In genomic region chr11:130003717-130004001, GRCh38 we compare ENCODE assay signal across 8 cellular contexts. TPM values are rescaled to one million over a fixed set of nuclear protein-coding genes. Genes with fewer than 3 reads are reported as not detected.
DNase-seq lines count a peak whose midpoint lies in the region; ATAC-seq and TF ChIP-seq lines count a peak whose summit lies in the region.

No MANE protein-coding gene starts in this region.

- H3K9me3 ChIP-seq in HEK293 (ENCODE audit: control insufficient read depth, insufficient read depth, low read depth, low read length) (no peaks in the 10 kb centered on the region), thyroid gland (no peaks in the 10 kb centered on the region)

- CTCF ChIA-PET in BJ (lab: Yijun Ruan, JAX) = interaction anchor here (0.7 to 1.7 kb wide), 4 partner anchors 10 to 129 kb away, joined by 3 to 6 read pairs (median 3); no protein-coding TSS in a partner anchor
- CTCF ChIA-PET in HEK293 (lab: Yijun Ruan, JAX) = interaction anchor here (0.6 to 1.4 kb wide), 6 partner anchors 9 to 128 kb away, joined by 3 to 7 read pairs (median 3); no protein-coding TSS in a partner anchor

- POLR2A ChIA-PET in BJ (lab: Charles Lee) (interaction anchor here (0.5 to 0.8 kb wide), 3 partner anchors 26 to 68 kb away, joined by 3 to 15 read pairs (median 3); no protein-coding TSS in a partner anchor), HEK293 (lab: Yijun Ruan, JAX) (interaction anchor here (1.2 to 3.8 kb wide), 7 partner anchors 13 to 129 kb away, joined by 5 to 41 read pairs (median 13); partner anchors contain the start of gene APLP2)

- intact Hi-C loops in thyroid gland (cut with DNase I) = loop anchor here (5.0 kb wide), 1 partner anchor 64 kb away; the partner anchor contains the start of gene APLP2

- peak in 1 of 2 donors; percentile 56 for TF ChIP-seq POLR2A in thyroid gland (IDR thresholded peaks at IDR 0.05)

- TF ChIP-seq CTCF in BJ (IDR thresholded peaks at IDR 0.05; ENCODE audit: insufficient read depth, low read depth, low read length) (no peak), HEK293 (tag by site-specific recombination; IDR thresholded peaks at IDR 0.05) (no peak), kidney epithelial cell (IDR thresholded peaks at IDR 0.05; ENCODE audit: insufficient read depth, low read length, poor library complexity, severe bottlenecking) (no peak), thyroid gland (IDR thresholded peaks at IDR 0.05) (peak in 1 of 6 experiments; percentile 8)

- peak overlapping the region; percentile 81 for H3K4me3 Mint-ChIP-seq in activated T-helper 17 cell treated with anti-CD3 and anti-CD28 coated beads, Interleukin-2, amount 50 U/mL, for 72 hours

- H3K27ac Mint-ChIP-seq in activated T-helper 17 cell treated with anti-CD3 and anti-CD28 coated beads, Interleukin-2, amount 50 U/mL, for 72 hours = peak overlapping the region; percentile 100

- H3K4me1 ChIP-seq in HEK293 (ENCODE audit: control insufficient read depth, insufficient read depth, low read length) (no peaks in the 10 kb centered on the region), thyroid gland (peaks cover 13 to 16% of the 10 kb centered on the region in 2 donors)

- no peak for ATAC-seq in activated T-helper 17 cell treated with anti-CD3 and anti-CD28 coated beads, Interleukin-2, amount 50 U/mL, for 72 hours (replicated peaks)
- no peak for ATAC-seq in GM18519 (IDR thresholded peaks at IDR 0.05; ENCODE audit: low FRiP score, unreplicated experiment)

- H3K27me3 ChIP-seq in BJ (ENCODE audit: control insufficient read depth, insufficient read depth, low read length) = no peaks in the 10 kb centered on the region
- no peaks in the 10 kb centered on the region for H3K27me3 ChIP-seq in kidney epithelial cell (ENCODE audit: control insufficient read depth, insufficient read depth, low read length)
- no peaks in the 10 kb centered on the region for H3K27me3 ChIP-seq in thyroid gland

- DNase-seq in BJ (ENCODE audit: low read depth) (no peak), kidney epithelial cell (ENCODE audit: low read depth) (no peak), thyroid gland (peak in 1 of 2 donors; percentile 71), amniotic stem cell (lab: John Stamatoyannopoulos, UW) (no peak), NCI-H226 (no peak)

- H3K36me3 Mint-ChIP-seq in activated T-helper 17 cell treated with anti-CD3 and anti-CD28 coated beads, Interleukin-2, amount 50 U/mL, for 72 hours (ENCODE audit: low read depth) = peaks cover 13% of the 10 kb centered on the region

- 14 to 15% methylated on average over 8 of the region's 8 CpGs for WGBS in thyroid gland, 2 donors

- peak overlapping the region; percentile 97 for H3K27ac ChIP-seq in HEK293 (ENCODE audit: extremely low read depth, low read depth, low read length)
- peak overlapping the region; percentile 99 to 100 (median 99) for H3K27ac ChIP-seq in thyroid gland

- no peaks in the 10 kb centered on the region for H3K9me3 Mint-ChIP-seq in activated T-helper 17 cell treated with anti-CD3 and anti-CD28 coated beads, Interleukin-2, amount 50 U/mL, for 72 hours

- no peaks in the 10 kb centered on the region for H3K27me3 Mint-ChIP-seq in activated T-helper 17 cell treated with anti-CD3 and anti-CD28 coated beads, Interleukin-2, amount 50 U/mL, for 72 hours

- H3K4me1 Mint-ChIP-seq in activated T-helper 17 cell treated with anti-CD3 and anti-CD28 coated beads, Interleukin-2, amount 50 U/mL, for 72 hours = peaks cover 14% of the 10 kb centered on the region

- H3K4me3 ChIP-seq in BJ (ENCODE audit: low read depth, low read length) = peak overlapping the region; percentile 71
- H3K4me3 ChIP-seq in HEK293 (ENCODE audit: low read depth, low read length) = peak overlapping the region; percentile 80
- peak overlapping the region; percentile 57 for H3K4me3 ChIP-seq in kidney epithelial cell (ENCODE audit: low read depth, low read length)
- peak overlapping the region; percentile 28 to 76 (median 70) for H3K4me3 ChIP-seq in thyroid gland (replicated peaks in 1 of 3)

- H3K36me3 ChIP-seq in BJ (ENCODE audit: control insufficient read depth, insufficient read depth, low read length) = no peaks in the 10 kb centered on the region
- no peaks in the 10 kb centered on the region for H3K36me3 ChIP-seq in HEK293 (ENCODE audit: control insufficient read depth in 2 of 2, insufficient read depth in 1 of 2, low read length in 2 of 2)
- no peaks in the 10 kb centered on the region for H3K36me3 ChIP-seq in kidney epithelial cell (ENCODE audit: control insufficient read depth, insufficient read depth, low read length)
- H3K36me3 ChIP-seq in thyroid gland = no peaks in the 10 kb centered on the region

TF ChIP-seq in HEK293, 187 proteins besides CTCF, POLR2A, EP300 and RAD21:
- TF ChIP-seq KLF10 (tag by site-specific recombination; IDR thresholded peaks at IDR 0.05) = no peak
- TF ChIP-seq ZNF664 (tag by site-specific recombination; IDR thresholded peaks at IDR 0.05) = peak; percentile 79
- peak; percentile 43; the same call in 1 of the 2 replicates for TF ChIP-seq FEZF1 (tag by site-specific recombination; IDR thresholded peaks at IDR 0.05)
- TF ChIP-seq HIC1 (tag by site-specific recombination; IDR thresholded peaks at IDR 0.05) = no peak

RNA-seq across cellular contexts. Expression of gene PRDM10, which starts 1.0 kb away (rescaled TPM):
- 3.4 and 5.5 TPM in 2 replicates for polyA plus RNA-seq in BJ (2011; rRNA removed)
- 10.4 and 11.5 TPM in 2 replicates for polyA minus RNA-seq in BJ (2011; rRNA and poly(A)+ RNA removed)
- total RNA-seq in activated T-helper 17 cell treated with anti-CD3 and anti-CD28 coated beads, Interleukin-2, amount 50 U/mL, for 72 hours = 10 to 100 TPM; 12.2 to 16.6 TPM
- total RNA-seq in kidney epithelial cell (7.1 and 9.9 TPM in 2 replicates), thyroid gland (10 to 100 TPM in 2 of 4 donors, 1 to 10 TPM in 2; 7.8 to 18.6 (median 9.7) TPM)
